In the genomic region with DNA sequence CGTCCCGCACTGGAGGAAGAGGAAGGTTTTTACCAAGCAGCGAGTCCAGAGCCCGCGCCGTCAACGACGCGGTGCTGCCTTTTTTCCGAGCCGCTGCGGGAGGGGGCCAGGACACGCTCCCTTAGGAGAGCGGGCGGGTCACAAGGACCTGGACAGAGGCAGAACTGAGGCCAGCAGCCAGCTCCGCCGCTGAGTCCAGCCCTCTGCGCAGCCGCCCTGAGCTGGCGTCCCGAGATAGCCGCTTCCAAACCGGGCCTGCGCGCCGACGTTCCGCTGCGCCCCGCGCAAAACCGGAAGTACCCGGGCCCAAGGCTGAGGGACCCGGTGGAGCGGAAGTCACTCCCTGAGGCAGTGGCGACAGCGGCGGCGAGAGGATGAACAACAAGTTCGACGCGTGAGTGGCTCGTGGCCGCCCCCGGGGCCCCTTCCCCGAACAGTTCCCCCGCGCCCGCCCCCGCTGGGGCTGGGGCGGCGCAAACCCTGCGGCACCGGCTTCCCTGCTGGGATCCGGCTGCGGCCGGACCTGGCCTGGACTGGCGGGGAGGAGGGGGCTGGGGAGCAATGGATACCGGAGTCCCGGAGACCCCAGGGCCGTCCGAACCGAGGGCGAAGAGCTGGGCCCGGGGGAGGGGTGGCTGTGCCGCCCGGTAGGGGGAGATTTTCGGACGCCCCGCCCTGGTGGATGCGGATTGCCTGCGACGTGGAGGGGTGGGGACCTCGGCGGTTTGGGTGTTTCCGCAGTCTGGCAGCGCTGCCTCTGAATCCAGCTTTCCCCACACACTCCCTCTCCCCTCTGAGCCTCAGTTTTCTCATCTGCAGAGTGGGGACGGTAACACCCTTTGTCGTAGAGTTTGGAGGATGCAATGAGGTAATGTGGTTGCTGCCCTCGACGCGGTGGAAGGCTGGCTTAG, we compare ENCODE assay signal across 1 cellular context.
A peak's percentile ranks its signal among the peaks of the same experiment; 100 is the strongest.
TF ChIP-seq lines count a peak whose summit lies in the region.

A gene with protein sequence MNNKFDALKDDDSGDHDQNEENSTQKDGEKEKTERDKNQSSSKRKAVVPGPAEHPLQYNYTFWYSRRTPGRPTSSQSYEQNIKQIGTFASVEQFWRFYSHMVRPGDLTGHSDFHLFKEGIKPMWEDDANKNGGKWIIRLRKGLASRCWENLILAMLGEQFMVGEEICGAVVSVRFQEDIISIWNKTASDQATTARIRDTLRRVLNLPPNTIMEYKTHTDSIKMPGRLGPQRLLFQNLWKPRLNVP (plus strand): TSS at position 339 of the 911 bp plus-strand sequence. CDS start 36 bp downstream, at position 375.
A gene (minus strand): TSS at position 207 of the 911 bp plus-strand sequence. CDS start 675 bp downstream, outside the sequence.

TF ChIP-seq in HepG2, 621 proteins besides CTCF, POLR2A, EP300 and RAD21 (continued from another document and continues in another):
- TF ChIP-seq, protein P1, sequence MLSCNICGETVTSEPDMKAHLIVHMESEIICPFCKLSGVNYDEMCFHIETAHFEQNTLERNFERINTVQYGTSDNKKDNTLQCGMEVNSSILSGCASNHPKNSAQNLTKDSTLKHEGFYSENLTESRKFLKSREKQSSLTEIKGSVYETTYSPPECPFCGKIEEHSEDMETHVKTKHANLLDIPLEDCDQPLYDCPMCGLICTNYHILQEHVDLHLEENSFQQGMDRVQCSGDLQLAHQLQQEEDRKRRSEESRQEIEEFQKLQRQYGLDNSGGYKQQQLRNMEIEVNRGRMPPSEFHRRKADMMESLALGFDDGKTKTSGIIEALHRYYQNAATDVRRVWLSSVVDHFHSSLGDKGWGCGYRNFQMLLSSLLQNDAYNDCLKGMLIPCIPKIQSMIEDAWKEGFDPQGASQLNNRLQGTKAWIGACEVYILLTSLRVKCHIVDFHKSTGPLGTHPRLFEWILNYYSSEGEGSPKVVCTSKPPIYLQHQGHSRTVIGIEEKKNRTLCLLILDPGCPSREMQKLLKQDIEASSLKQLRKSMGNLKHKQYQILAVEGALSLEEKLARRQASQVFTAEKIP (CRISPR knock-in tag; IDR thresholded peaks at IDR 0.05; ENCODE audit: borderline replicate concordance) = no peak
- TF ChIP-seq RFX1 (IDR thresholded peaks at IDR 0.05) (no peak), PAWR (CRISPR knock-in tag; IDR thresholded peaks at IDR 0.05; ENCODE audit: borderline replicate concordance) (no peak; the same call in 1 of the 2 replicates), RORA (CRISPR knock-in tag; IDR thresholded peaks at IDR 0.05) (no peak), MTA3 (CRISPR knock-in tag; IDR thresholded peaks at IDR 0.05) (no peak), KAT7 (CRISPR knock-in tag; IDR thresholded peaks at IDR 0.05; ENCODE audit: borderline replicate concordance) (peak; percentile 99), TCF12 (IDR thresholded peaks at IDR 0.05) (no peak), TCF12 (CRISPR knock-in tag; IDR thresholded peaks at IDR 0.05) (peak; percentile 90), SRSF1 (optimal IDR thresholded peaks at IDR 0.05; ENCODE audit: low read depth, low read length) (peak; percentile 97), PLRG1 (conservative IDR thresholded peaks at IDR 0.05) (no peak), HOXA5 (CRISPR knock-in tag; IDR thresholded peaks at IDR 0.05) (peak; percentile 98), HOXA3 (CRISPR knock-in tag; IDR thresholded peaks at IDR 0.05) (peak; percentile 97), ZNF34 (CRISPR knock-in tag; IDR thresholded peaks at IDR 0.05; ENCODE audit: borderline replicate concordance) (no peak), FLYWCH1 (CRISPR knock-in tag; IDR thresholded peaks at IDR 0.05) (peak; percentile 97; the same call in 1 of the 2 replicates), ZNF75D (CRISPR knock-in tag; IDR thresholded peaks at IDR 0.05; ENCODE audit: borderline replicate concordance) (peak; percentile 84; the same call in 1 of the 2 replicates), MXI1 (IDR thresholded peaks at IDR 0.05; ENCODE audit: borderline replicate concordance, low read depth, low read length) (peak; percentile 91; the same call in 1 of the 3 replicates), KLF15 (CRISPR knock-in tag; IDR thresholded peaks at IDR 0.05; ENCODE audit: borderline replicate concordance) (peak; percentile 93; the same call in 1 of the 2 replicates), FOXK2 (IDR thresholded peaks at IDR 0.05) (peak; percentile 63; the same call in 1 of the 2 replicates), ZMYM2 (CRISPR knock-in tag; IDR thresholded peaks at IDR 0.05) (no peak; the same call in none of the 2 replicates), EED (CRISPR knock-in tag; IDR thresholded peaks at IDR 0.05) (no peak; the same call in none of the 2 replicates), ZNF841 (CRISPR knock-in tag; IDR thresholded peaks at IDR 0.05; ENCODE audit: borderline replicate concordance) (peak; percentile 94), KDM4B (CRISPR knock-in tag; IDR thresholded peaks at IDR 0.05) (peak; percentile 82; the same call in 1 of the 2 replicates), ESRRA (CRISPR knock-in tag; IDR thresholded peaks at IDR 0.05; ENCODE audit: low read depth) (peak; percentile 93), ZNF530 (CRISPR knock-in tag; IDR thresholded peaks at IDR 0.05; ENCODE audit: low read depth) (peak; percentile 31; the same call in 1 of the 2 replicates), ZNF235 (CRISPR knock-in tag; IDR thresholded peaks at IDR 0.05; ENCODE audit: borderline replicate concordance) (peak; percentile 95), ZNF468 (CRISPR knock-in tag; IDR thresholded peaks at IDR 0.05) (peak; percentile 99), HDAC2 (CRISPR knock-in tag; IDR thresholded peaks at IDR 0.05) (peak; percentile 97), ZNF724P (CRISPR knock-in tag; IDR thresholded peaks at IDR 0.05; ENCODE audit: borderline replicate concordance) (peak; percentile 89; the same call in 1 of the 2 replicates), RBFOX2 (IDR thresholded peaks at IDR 0.05; ENCODE audit: low read depth, low read length) (peak; percentile 99)
- TF ChIP-seq, protein P2, sequence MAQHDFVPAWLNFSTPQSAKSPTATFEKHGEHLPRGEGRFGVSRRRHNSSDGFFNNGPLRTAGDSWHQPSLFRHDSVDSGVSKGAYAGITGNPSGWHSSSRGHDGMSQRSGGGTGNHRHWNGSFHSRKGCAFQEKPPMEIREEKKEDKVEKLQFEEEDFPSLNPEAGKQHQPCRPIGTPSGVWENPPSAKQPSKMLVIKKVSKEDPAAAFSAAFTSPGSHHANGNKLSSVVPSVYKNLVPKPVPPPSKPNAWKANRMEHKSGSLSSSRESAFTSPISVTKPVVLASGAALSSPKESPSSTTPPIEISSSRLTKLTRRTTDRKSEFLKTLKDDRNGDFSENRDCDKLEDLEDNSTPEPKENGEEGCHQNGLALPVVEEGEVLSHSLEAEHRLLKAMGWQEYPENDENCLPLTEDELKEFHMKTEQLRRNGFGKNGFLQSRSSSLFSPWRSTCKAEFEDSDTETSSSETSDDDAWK (CRISPR knock-in tag; IDR thresholded peaks at IDR 0.05) = no peak
- TF ChIP-seq, protein P3, sequence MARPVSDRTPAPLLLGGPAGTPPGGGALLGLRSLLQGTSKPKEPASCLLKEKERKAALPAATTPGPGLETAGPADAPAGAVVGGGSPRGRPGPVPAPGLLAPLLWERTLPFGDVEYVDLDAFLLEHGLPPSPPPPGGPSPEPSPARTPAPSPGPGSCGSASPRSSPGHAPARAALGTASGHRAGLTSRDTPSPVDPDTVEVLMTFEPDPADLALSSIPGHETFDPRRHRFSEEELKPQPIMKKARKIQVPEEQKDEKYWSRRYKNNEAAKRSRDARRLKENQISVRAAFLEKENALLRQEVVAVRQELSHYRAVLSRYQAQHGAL (CRISPR knock-in tag; IDR thresholded peaks at IDR 0.05; ENCODE audit: not compliant biosample characterization) = peak; percentile 95
- TF ChIP-seq, protein P4, sequence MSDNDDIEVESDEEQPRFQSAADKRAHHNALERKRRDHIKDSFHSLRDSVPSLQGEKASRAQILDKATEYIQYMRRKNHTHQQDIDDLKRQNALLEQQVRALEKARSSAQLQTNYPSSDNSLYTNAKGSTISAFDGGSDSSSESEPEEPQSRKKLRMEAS (IDR thresholded peaks at IDR 0.05) = peak; percentile 98
- TF ChIP-seq, protein P5, sequence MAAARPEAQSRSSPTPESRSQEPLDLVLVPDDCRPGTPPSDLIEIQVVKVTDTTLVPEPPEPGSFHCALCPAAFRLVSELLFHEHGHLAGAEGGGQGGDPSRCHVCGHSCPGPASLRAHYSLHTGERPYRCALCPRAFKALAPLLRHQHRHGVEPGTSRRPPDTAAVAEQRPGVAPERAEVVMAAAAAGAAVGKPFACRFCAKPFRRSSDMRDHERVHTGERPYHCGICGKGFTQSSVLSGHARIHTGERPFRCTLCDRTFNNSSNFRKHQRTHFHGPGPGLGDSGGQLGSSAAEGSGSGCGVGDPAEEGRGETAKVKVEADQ (CRISPR knock-in tag; IDR thresholded peaks at IDR 0.05; ENCODE audit: borderline replicate concordance) = peak; percentile 93
- TF ChIP-seq, protein P6, sequence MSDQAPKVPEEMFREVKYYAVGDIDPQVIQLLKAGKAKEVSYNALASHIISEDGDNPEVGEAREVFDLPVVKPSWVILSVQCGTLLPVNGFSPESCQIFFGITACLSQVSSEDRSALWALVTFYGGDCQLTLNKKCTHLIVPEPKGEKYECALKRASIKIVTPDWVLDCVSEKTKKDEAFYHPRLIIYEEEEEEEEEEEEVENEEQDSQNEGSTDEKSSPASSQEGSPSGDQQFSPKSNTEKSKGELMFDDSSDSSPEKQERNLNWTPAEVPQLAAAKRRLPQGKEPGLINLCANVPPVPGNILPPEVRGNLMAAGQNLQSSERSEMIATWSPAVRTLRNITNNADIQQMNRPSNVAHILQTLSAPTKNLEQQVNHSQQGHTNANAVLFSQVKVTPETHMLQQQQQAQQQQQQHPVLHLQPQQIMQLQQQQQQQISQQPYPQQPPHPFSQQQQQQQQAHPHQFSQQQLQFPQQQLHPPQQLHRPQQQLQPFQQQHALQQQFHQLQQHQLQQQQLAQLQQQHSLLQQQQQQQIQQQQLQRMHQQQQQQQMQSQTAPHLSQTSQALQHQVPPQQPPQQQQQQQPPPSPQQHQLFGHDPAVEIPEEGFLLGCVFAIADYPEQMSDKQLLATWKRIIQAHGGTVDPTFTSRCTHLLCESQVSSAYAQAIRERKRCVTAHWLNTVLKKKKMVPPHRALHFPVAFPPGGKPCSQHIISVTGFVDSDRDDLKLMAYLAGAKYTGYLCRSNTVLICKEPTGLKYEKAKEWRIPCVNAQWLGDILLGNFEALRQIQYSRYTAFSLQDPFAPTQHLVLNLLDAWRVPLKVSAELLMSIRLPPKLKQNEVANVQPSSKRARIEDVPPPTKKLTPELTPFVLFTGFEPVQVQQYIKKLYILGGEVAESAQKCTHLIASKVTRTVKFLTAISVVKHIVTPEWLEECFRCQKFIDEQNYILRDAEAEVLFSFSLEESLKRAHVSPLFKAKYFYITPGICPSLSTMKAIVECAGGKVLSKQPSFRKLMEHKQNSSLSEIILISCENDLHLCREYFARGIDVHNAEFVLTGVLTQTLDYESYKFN (CRISPR knock-in tag; conservative IDR thresholded peaks at IDR 0.05) = peak; percentile 84
- TF ChIP-seq, protein P7, sequence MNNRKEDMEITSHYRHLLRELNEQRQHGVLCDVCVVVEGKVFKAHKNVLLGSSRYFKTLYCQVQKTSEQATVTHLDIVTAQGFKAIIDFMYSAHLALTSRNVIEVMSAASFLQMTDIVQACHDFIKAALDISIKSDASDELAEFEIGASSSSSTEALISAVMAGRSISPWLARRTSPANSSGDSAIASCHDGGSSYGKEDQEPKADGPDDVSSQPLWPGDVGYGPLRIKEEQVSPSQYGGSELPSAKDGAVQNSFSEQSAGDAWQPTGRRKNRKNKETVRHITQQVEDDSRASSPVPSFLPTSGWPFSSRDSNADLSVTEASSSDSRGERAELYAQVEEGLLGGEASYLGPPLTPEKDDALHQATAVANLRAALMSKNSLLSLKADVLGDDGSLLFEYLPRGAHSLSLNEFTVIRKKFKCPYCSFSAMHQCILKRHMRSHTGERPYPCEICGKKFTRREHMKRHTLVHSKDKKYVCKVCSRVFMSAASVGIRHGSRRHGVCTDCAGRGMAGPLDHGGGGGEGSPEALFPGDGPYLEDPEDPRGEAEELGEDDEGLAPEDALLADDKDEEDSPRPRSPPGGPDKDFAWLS (CRISPR knock-in tag; IDR thresholded peaks at IDR 0.05; ENCODE audit: borderline replicate concordance) = peak; percentile 24; the same call in 1 of the 2 replicates
- TF ChIP-seq, protein P8, sequence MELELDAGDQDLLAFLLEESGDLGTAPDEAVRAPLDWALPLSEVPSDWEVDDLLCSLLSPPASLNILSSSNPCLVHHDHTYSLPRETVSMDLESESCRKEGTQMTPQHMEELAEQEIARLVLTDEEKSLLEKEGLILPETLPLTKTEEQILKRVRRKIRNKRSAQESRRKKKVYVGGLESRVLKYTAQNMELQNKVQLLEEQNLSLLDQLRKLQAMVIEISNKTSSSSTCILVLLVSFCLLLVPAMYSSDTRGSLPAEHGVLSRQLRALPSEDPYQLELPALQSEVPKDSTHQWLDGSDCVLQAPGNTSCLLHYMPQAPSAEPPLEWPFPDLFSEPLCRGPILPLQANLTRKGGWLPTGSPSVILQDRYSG (CRISPR knock-in tag; IDR thresholded peaks at IDR 0.05) = peak; percentile 98
- TF ChIP-seq, protein P9, sequence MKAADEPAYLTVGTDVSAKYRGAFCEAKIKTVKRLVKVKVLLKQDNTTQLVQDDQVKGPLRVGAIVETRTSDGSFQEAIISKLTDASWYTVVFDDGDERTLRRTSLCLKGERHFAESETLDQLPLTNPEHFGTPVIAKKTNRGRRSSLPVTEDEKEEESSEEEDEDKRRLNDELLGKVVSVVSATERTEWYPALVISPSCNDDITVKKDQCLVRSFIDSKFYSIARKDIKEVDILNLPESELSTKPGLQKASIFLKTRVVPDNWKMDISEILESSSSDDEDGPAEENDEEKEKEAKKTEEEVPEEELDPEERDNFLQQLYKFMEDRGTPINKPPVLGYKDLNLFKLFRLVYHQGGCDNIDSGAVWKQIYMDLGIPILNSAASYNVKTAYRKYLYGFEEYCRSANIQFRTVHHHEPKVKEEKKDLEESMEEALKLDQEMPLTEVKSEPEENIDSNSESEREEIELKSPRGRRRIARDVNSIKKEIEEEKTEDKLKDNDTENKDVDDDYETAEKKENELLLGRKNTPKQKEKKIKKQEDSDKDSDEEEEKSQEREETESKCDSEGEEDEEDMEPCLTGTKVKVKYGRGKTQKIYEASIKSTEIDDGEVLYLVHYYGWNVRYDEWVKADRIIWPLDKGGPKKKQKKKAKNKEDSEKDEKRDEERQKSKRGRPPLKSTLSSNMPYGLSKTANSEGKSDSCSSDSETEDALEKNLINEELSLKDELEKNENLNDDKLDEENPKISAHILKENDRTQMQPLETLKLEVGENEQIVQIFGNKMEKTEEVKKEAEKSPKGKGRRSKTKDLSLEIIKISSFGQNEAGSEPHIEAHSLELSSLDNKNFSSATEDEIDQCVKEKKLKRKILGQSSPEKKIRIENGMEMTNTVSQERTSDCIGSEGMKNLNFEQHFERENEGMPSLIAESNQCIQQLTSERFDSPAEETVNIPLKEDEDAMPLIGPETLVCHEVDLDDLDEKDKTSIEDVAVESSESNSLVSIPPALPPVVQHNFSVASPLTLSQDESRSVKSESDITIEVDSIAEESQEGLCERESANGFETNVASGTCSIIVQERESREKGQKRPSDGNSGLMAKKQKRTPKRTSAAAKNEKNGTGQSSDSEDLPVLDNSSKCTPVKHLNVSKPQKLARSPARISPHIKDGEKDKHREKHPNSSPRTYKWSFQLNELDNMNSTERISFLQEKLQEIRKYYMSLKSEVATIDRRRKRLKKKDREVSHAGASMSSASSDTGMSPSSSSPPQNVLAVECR (CRISPR knock-in tag; IDR thresholded peaks at IDR 0.05; ENCODE audit: borderline replicate concordance) = peak; percentile 95; the same call in 1 of the 2 replicates
- TF ChIP-seq, protein P10, sequence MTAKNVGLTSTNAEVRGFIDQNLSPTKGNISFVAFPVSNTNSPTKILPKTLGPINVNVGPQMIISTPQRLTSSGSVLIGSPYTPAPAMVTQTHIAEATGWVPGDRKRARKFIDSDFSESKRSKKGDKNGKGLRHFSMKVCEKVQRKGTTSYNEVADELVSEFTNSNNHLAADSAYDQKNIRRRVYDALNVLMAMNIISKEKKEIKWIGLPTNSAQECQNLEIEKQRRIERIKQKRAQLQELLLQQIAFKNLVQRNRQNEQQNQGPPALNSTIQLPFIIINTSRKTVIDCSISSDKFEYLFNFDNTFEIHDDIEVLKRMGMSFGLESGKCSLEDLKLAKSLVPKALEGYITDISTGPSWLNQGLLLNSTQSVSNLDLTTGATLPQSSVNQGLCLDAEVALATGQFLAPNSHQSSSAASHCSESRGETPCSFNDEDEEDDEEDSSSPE (CRISPR knock-in tag; IDR thresholded peaks at IDR 0.05) = peak; percentile 97
